ENCODE assay signal across 5 cellular contexts in the genomic region with DNA sequence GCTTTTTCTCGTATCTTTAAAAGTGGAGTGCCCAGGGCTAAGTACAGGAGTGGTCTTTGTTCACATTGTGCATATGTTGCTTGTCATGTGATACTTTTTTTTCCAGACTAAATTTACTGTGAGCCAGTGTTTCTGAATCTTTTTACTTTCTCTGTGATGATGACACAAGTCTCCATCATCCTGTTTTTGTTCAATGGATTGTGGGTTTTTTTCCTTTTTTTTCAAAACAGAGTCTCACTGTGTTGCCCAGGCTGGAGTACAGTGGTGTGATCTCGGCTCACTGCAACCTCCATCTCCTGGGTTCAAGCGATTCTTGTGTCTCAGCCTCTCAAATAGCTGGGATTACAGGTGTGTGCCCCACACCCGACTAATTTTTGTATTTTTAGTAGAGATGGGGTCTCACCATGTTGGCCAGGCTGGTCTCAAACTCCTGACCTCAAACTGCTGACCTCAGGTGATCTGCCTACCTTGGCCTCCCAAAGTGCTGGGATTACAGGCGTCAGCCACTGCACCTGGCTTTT. TPM values are rescaled to one million over a fixed set of nuclear protein-coding genes. Genes with fewer than 3 reads are reported as not detected.
A peak's percentile ranks its signal among the peaks of the same experiment; 100 is the strongest.
DNase-seq lines count a peak whose midpoint lies in the region; ATAC-seq and TF ChIP-seq lines count a peak whose summit lies in the region.
"Not testable (repeated sequence)": the region's sequence is repeated elsewhere in the genome, so short reads cannot be mapped to it uniquely, and the experiment has no call there.

No MANE protein-coding gene starts in this region.

- not testable (repeated sequence) for H3K4me3 ChIP-seq in KMS-11 (IDR thresholded peaks at IDR 0.05; ENCODE audit: insufficient read depth, low read depth, low read length); mesenchymal stem cell (ENCODE audit: insufficient read depth in 1 of 2, low read depth in 1 of 2, low read length in 2 of 2)

- not testable (repeated sequence) for H3K18ac ChIP-seq in mesenchymal stem cell (ENCODE audit: low read depth in 1 of 2, low read length in 2 of 2)

- peaks cover 30% of the 10 kb centered on the region for H3K4me1 Mint-ChIP-seq in T-helper 17 cell
- H3K4me1 Mint-ChIP-seq in activated T-cell treated with anti-CD3 and anti-CD28 coated beads, Interleukin-2, amount 50 U/mL, for 72 hours (ENCODE audit: low read depth) = peaks cover 40% of the 10 kb centered on the region
- peaks cover 65% of the 10 kb centered on the region for H3K4me1 Mint-ChIP-seq in brain

- H3K9me3 Mint-ChIP-seq in activated T-cell treated with anti-CD3 and anti-CD28 coated beads, Interleukin-2, amount 50 U/mL, for 72 hours; brain: not testable (repeated sequence)

- H4K20me1 ChIP-seq in KMS-11 (ENCODE audit: insufficient read depth) = not testable (repeated sequence)

- H3K27ac Mint-ChIP-seq in T-helper 17 cell = peak overlapping the region; percentile 84
- H3K27ac Mint-ChIP-seq in activated T-cell treated with anti-CD3 and anti-CD28 coated beads, Interleukin-2, amount 50 U/mL, for 72 hours = peak overlapping the region; percentile 42
- peak overlapping the region; percentile 4 to 67 (median 42) for H3K27ac Mint-ChIP-seq in brain

- not testable (repeated sequence) for H4K91ac ChIP-seq in mesenchymal stem cell (ENCODE audit: low read length)

- H3K27me3 Mint-ChIP-seq in T-helper 17 cell; activated T-cell treated with anti-CD3 and anti-CD28 coated beads, Interleukin-2, amount 50 U/mL, for 72 hours (ENCODE audit: low read depth); brain: not testable (repeated sequence)

- H3K14ac ChIP-seq in mesenchymal stem cell (ENCODE audit: low read length in 2 of 2) = not testable (repeated sequence)

- H3K9me3 ChIP-seq in T-helper 17 cell (ENCODE audit: control insufficient read depth, low read length, poor library complexity, severe bottlenecking); mesenchymal stem cell (ENCODE audit: control insufficient read depth, low read length): not testable (repeated sequence)

- H3K36me3 ChIP-seq in KMS-11 (ENCODE audit: insufficient read depth); mesenchymal stem cell (ENCODE audit: control insufficient read depth in 1 of 2, insufficient read depth in 2 of 2, low read depth in 1 of 2, low read length in 2 of 2): not testable (repeated sequence)

- not testable (repeated sequence) for H3K23ac ChIP-seq in mesenchymal stem cell (ENCODE audit: low read length in 2 of 2)

- WGBS in mesenchymal stem cell = 89% methylated on average over 5 of the region's 5 CpGs

- 0 out of 2 replicates have a peak overlapping the region, but pooled peaks have one; percentile 2 for H3K4me2 ChIP-seq in KMS-11
- H3K4me2 ChIP-seq in mesenchymal stem cell (ENCODE audit: low read length, poor library complexity, severe bottlenecking) = not testable (repeated sequence)

- not testable (repeated sequence) for H3K27ac ChIP-seq in KMS-11; mesenchymal stem cell (ENCODE audit: low read length, poor library complexity, severe bottlenecking)

- DNase-seq in T-helper 17 cell; activated T-cell treated with anti-CD3 and anti-CD28 coated beads, Interleukin-2, amount 50 U/mL, for 72 hours; mesenchymal stem cell: not testable (repeated sequence)

- peaks cover 18% of the 10 kb centered on the region; the same call in 1 of the 2 replicates for H3K79me2 ChIP-seq in KMS-11 (ENCODE audit: insufficient read depth, low read depth)

- not testable (repeated sequence) for H2BK15ac ChIP-seq in mesenchymal stem cell (ENCODE audit: low read depth, poor library complexity, severe bottlenecking)

- H2BK120ac ChIP-seq in mesenchymal stem cell (ENCODE audit: low read depth, low read length) = not testable (repeated sequence)

- not testable (repeated sequence) for H2BK12ac ChIP-seq in mesenchymal stem cell (ENCODE audit: low read length in 2 of 2)

- not testable (repeated sequence) for H3K4ac ChIP-seq in mesenchymal stem cell (ENCODE audit: low read depth in 1 of 2, low read length in 2 of 2)

- not testable (repeated sequence) for H4K8ac ChIP-seq in mesenchymal stem cell (ENCODE audit: low read length)

- not testable (repeated sequence) for H2AK5ac ChIP-seq in mesenchymal stem cell (ENCODE audit: low read length, severe bottlenecking)

- H3K79me1 ChIP-seq in mesenchymal stem cell (replicated peaks; ENCODE audit: low read length, poor library complexity, severe bottlenecking) = peaks cover 22% of the 10 kb centered on the region

- not testable (repeated sequence) for H3K4me3 Mint-ChIP-seq in T-helper 17 cell; activated T-cell treated with anti-CD3 and anti-CD28 coated beads, Interleukin-2, amount 50 U/mL, for 72 hours
- H3K4me3 Mint-ChIP-seq in brain = peak overlapping the region in 1 of 5 experiments; percentile 33

- not testable (repeated sequence) for H3K27me3 ChIP-seq in KMS-11 (ENCODE audit: insufficient read depth, low read depth); mesenchymal stem cell (ENCODE audit: control insufficient read depth in 1 of 2, insufficient read depth in 1 of 2, low read length in 2 of 2)

- H3K9ac ChIP-seq in KMS-11 = not testable (repeated sequence)
- peak overlapping the region; percentile 35 for H3K9ac ChIP-seq in mesenchymal stem cell (ENCODE audit: low read length)

- not testable (repeated sequence) for ATAC-seq in T-helper 17 cell; activated T-cell treated with anti-CD3 and anti-CD28 coated beads, Interleukin-2, amount 50 U/mL, for 72 hours (replicated peaks in 1 of 2)

- TF ChIP-seq CTCF in KMS-11 (conservative IDR thresholded peaks at IDR 0.05; ENCODE audit: low read depth, low read length); brain (conservative IDR thresholded peaks at IDR 0.05): not testable (repeated sequence)

- H2BK5ac ChIP-seq in mesenchymal stem cell (ENCODE audit: low read depth, low read length, poor library complexity, severe bottlenecking) = not testable (repeated sequence)

- not testable (repeated sequence) for H3K36me3 Mint-ChIP-seq in T-helper 17 cell (ENCODE audit: low read depth); activated T-cell treated with anti-CD3 and anti-CD28 coated beads, Interleukin-2, amount 50 U/mL, for 72 hours (ENCODE audit: insufficient read depth in 2 of 2); brain

- H3K4me1 ChIP-seq in KMS-11 (ENCODE audit: low read depth, poor library complexity, severe bottlenecking) = peaks cover 26% of the 10 kb centered on the region
- H3K4me1 ChIP-seq in mesenchymal stem cell (ENCODE audit: control insufficient read depth, insufficient read depth, low read depth, low read length) = not testable (repeated sequence)

- not testable (repeated sequence) for H2AFZ ChIP-seq in KMS-11 (ENCODE audit: low read depth); mesenchymal stem cell (ENCODE audit: low read depth, low read length)

RNA-seq across cellular contexts. Expression of gene NRF1, which starts 24.6 kb away (rescaled TPM):
- 10 to 100 TPM; 33.7 to 33.9 TPM for total RNA-seq in T-helper 17 cell
- total RNA-seq in activated T-cell treated with anti-CD3 and anti-CD28 coated beads, Interleukin-2, amount 50 U/mL, for 72 hours = 10 to 100 TPM; 22.1 to 25.1 TPM
- 16.9 TPM for polyA plus RNA-seq in brain (ENCODE audit: insufficient read depth, low read depth, low replicate concordance)
- polyA plus RNA-seq in mesenchymal stem cell (2013, experiment 1 of 2) = 4.4 TPM
- polyA plus RNA-seq in mesenchymal stem cell (2013, experiment 2 of 2) = 4.3 TPM
